1 cellular context compared by ENCODE assay signal in the genomic region with DNA sequence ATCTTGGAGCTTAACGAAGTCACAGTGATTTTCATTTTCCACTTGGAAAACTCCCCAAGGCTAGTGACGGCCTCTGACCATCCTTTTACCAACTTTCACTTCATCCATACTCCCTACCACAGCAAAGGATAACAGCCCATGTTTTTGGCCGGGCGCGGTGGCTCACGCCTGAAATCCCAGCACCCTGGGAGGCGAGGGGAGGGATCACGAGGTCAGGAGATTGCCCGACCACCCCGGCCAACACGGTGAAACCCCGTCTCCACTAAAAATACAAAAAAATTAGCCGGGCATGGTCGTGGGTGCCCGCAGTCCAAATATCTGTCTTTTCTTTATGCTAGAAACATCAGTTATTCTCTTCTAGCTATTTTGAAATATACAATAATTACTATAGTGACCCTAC.
TF ChIP-seq lines count a peak whose summit lies in the region.

No MANE protein-coding gene starts in this region.

TF ChIP-seq in H1, 55 proteins besides CTCF, POLR2A, EP300 and RAD21:
- TF ChIP-seq RXRA (IDR thresholded peaks at IDR 0.05; ENCODE audit: insufficient read depth, low read depth, low read length) (no peak), SIRT6 (IDR thresholded peaks at IDR 0.05; ENCODE audit: low read length) (no peak), FOSL1 (IDR thresholded peaks at IDR 0.05; ENCODE audit: insufficient read depth, low read depth, low read length) (no peak), ZNF274 (IDR thresholded peaks at IDR 0.05; ENCODE audit: borderline replicate concordance, extremely low read depth, low read length) (no peak), RBBP5 (IDR thresholded peaks at IDR 0.05; ENCODE audit: borderline replicate concordance, low read depth, low read length) (no peak), SP2 (IDR thresholded peaks at IDR 0.05; ENCODE audit: low read length) (no peak), KDM5A (IDR thresholded peaks at IDR 0.05; ENCODE audit: low read length) (no peak), TCF12 (IDR thresholded peaks at IDR 0.05; ENCODE audit: low read depth, low read length) (no peak), SP4 (IDR thresholded peaks at IDR 0.05; ENCODE audit: low read length) (no peak)
- TF ChIP-seq, protein P1, sequence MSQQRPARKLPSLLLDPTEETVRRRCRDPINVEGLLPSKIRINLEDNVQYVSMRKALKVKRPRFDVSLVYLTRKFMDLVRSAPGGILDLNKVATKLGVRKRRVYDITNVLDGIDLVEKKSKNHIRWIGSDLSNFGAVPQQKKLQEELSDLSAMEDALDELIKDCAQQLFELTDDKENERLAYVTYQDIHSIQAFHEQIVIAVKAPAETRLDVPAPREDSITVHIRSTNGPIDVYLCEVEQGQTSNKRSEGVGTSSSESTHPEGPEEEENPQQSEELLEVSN (IDR thresholded peaks at IDR 0.05), result no peak
